ENCODE assay signal across 12 cellular contexts in genomic region chrX:29542147-29542546, GRCh38.
"Had no signal": no experiment of that assay in that cellular context is flagged by ENCODE, and none has a peak within 500 bp of the region (broad histone marks: within the 10 kb centered on the region; RNA-seq: fewer than 3 reads in every experiment).

No MANE protein-coding gene starts in this region.

- ATAC-seq: esophagus mucosa; left cardiac atrium; naive thymus-derived CD4-positive, alpha-beta T cell; WTC11 had no signal

- H3K27ac ChIP-seq: ascending aorta, right atrium auricular region, stomach had no signal

- H3K27me3 ChIP-seq: ascending aorta, right atrium auricular region, stomach had no signal

- DNase-seq: activated CD4-positive, alpha-beta T cell treated with anti-CD3 and anti-CD28 coated beads, Interleukin-2, amount 10 ng/mL, durations not matched to agents 24 days and 14 days; activated naive CD4-positive, alpha-beta T cell; left cardiac atrium; naive thymus-derived CD4-positive, alpha-beta T cell; small intestine; stomach had no signal

- H3K36me3 Mint-ChIP-seq: naive thymus-derived CD4-positive, alpha-beta T cell; WTC11 had no signal

- H3K4me3 Mint-ChIP-seq: activated CD4-positive, alpha-beta T cell treated with anti-CD3 and anti-CD28 coated beads, Interleukin-2, amount 10 ng/mL, durations not matched to agents 24 days and 14 days; activated T-helper 1 cell treated with anti-CD3 and anti-CD28 coated beads, Interleukin-12 subunit alpha, Interleukin-12 subunit beta, Interleukin-2, Interleukin-4 antibody, amounts not matched to agents 30 ng/mL and 10 ng/mL and 1 ng/mL, durations not matched to agents 14 hours and 24 hours and 36 hours; naive thymus-derived CD4-positive, alpha-beta T cell; WTC11 had no signal

- H3K9me3 Mint-ChIP-seq: activated CD4-positive, alpha-beta T cell treated with anti-CD3 and anti-CD28 coated beads, Interleukin-2, amount 10 ng/mL, durations not matched to agents 24 days and 14 days; activated T-helper 1 cell treated with anti-CD3 and anti-CD28 coated beads, Interleukin-12 subunit alpha, Interleukin-12 subunit beta, Interleukin-2, Interleukin-4 antibody, amounts not matched to agents 30 ng/mL and 10 ng/mL and 1 ng/mL, durations not matched to agents 14 hours and 24 hours and 36 hours; WTC11 had no signal

- H3K4me1 Mint-ChIP-seq: activated CD4-positive, alpha-beta T cell treated with anti-CD3 and anti-CD28 coated beads, Interleukin-2, amount 10 ng/mL, durations not matched to agents 24 days and 14 days; naive thymus-derived CD4-positive, alpha-beta T cell had no signal

- H3K27ac Mint-ChIP-seq: activated CD4-positive, alpha-beta T cell treated with anti-CD3 and anti-CD28 coated beads, Interleukin-2, amount 10 ng/mL, durations not matched to agents 24 days and 14 days; activated T-helper 1 cell treated with anti-CD3 and anti-CD28 coated beads, Interleukin-12 subunit alpha, Interleukin-12 subunit beta, Interleukin-2, Interleukin-4 antibody, amounts not matched to agents 30 ng/mL and 10 ng/mL and 1 ng/mL, durations not matched to agents 14 hours and 24 hours and 36 hours; naive thymus-derived CD4-positive, alpha-beta T cell; WTC11 had no signal

- H3K4me1 ChIP-seq: ascending aorta, right atrium auricular region, stomach had no signal

- H3K4me3 ChIP-seq: ascending aorta, lung, right atrium auricular region, stomach had no signal

- H3K36me3 ChIP-seq: ascending aorta, right atrium auricular region, stomach had no signal

- H3K27me3 Mint-ChIP-seq: activated CD4-positive, alpha-beta T cell treated with anti-CD3 and anti-CD28 coated beads, Interleukin-2, amount 10 ng/mL, durations not matched to agents 24 days and 14 days; naive thymus-derived CD4-positive, alpha-beta T cell had no signal
